1 cellular context compared by ENCODE assay signal in genomic region chr7:141251957-141252356, GRCh38.
TF ChIP-seq lines count a peak whose summit lies in the region.

No MANE protein-coding gene starts in this region.

TF ChIP-seq in K562, 482 proteins besides CTCF, POLR2A, EP300 and RAD21 (continued from another document):
- TF ChIP-seq PBX2 (CRISPR knock-in tag; IDR thresholded peaks at IDR 0.05; ENCODE audit: low read depth) (no peak), PBX2 (tag; conservative IDR thresholded peaks at IDR 0.05; ENCODE audit: low read depth) (no peak), HES1 (IDR thresholded peaks at IDR 0.05; ENCODE audit: low read depth) (no peak)
TF ChIP-seq in K562: peak in this region for 0.
